In the genomic region with DNA sequence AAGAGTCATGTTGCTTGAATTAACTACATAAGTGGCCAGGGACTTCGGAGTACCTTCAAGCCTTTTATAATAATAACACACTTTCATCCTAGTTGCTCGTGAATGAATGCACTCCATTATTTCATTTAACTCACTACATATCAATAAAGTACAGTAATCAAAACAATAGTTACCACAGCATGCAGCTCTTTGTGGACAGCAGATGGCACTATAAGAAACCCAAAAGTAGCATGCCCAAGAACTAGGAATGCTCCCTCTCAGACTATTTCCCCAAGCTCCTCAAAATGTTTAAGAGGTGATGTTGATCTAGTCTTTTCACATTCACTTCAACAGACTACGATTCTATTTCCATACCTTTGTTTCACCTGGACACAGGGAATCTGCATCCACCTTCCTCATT, we compare ENCODE assay signal across 1 cellular context.
TF ChIP-seq lines count a peak whose summit lies in the region.

No MANE protein-coding gene starts in this region.

TF ChIP-seq in H1, 55 proteins besides CTCF, POLR2A, EP300 and RAD21 (continued from another document):
- TF ChIP-seq TAF1 (IDR thresholded peaks at IDR 0.05; ENCODE audit: low read depth, low read length) (no peak), GTF2F1 (IDR thresholded peaks at IDR 0.05; ENCODE audit: borderline replicate concordance, low read depth, low read length) (no peak), TAF7 (optimal IDR thresholded peaks at IDR 0.05; ENCODE audit: borderline replicate concordance, low read depth, low read length) (no peak), KDM4A (IDR thresholded peaks at IDR 0.05; ENCODE audit: low read depth, low read length, severe bottlenecking) (no peak), SIX5 (IDR thresholded peaks at IDR 0.05; ENCODE audit: low read depth, low read length) (no peak), BRCA1 (IDR thresholded peaks at IDR 0.05; ENCODE audit: low read depth, low read length) (no peak), ASH2L (IDR thresholded peaks at IDR 0.05; ENCODE audit: low read length) (no peak), EZH2 (IDR thresholded peaks at IDR 0.05; ENCODE audit: low read depth, low read length, severe bottlenecking) (no peak), POLR2AphosphoS5 (IDR thresholded peaks at IDR 0.05; ENCODE audit: low read depth, low read length) (no peak)
- TF ChIP-seq, protein P1, sequence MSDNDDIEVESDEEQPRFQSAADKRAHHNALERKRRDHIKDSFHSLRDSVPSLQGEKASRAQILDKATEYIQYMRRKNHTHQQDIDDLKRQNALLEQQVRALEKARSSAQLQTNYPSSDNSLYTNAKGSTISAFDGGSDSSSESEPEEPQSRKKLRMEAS (IDR thresholded peaks at IDR 0.05), result no peak
